20 cellular contexts compared by ENCODE assay signal in genomic region chr11:95330332-95330731, GRCh38.
DNase-seq lines count a peak whose midpoint lies in the region; ATAC-seq and TF ChIP-seq lines count a peak whose summit lies in the region.
"Had no signal": no experiment of that assay in that cellular context is flagged by ENCODE, and none has a peak within 500 bp of the region (broad histone marks: within the 10 kb centered on the region; RNA-seq: fewer than 3 reads in every experiment).

No MANE protein-coding gene starts in this region.

- ATAC-seq in GM23338, result no peak

- H3K27ac ChIP-seq in GM23338 (ENCODE audit: low read depth), result no peak overlapping the region
- H3K27ac ChIP-seq: adrenal gland, neutrophil, SK-N-MC, uterus, VCaP had no signal

- no peak for TF ChIP-seq CTCF in GM23338 (conservative IDR thresholded peaks at IDR 0.05; ENCODE audit: low read depth in 2 of 2)
- no peak for TF ChIP-seq CTCF in osteocyte (IDR thresholded peaks at IDR 0.05)

- H3K27me3 ChIP-seq in GM23338 (ENCODE audit: insufficient read depth), result no peaks in the 10 kb centered on the region
- H3K27me3 ChIP-seq: adrenal gland, neutrophil, uterus had no signal

- no peak overlapping the region for H3K4me3 Mint-ChIP-seq in GM23338
- H3K4me3 Mint-ChIP-seq in osteocyte (ENCODE audit: unreplicated experiment), result no peak overlapping the region
- H3K4me3 Mint-ChIP-seq: B cell; dendritic cell treated with granulocyte-macrophage colony-stimulating factor and Interleukin-4, amounts not matched to agents 40 ng/mL and 50 ng/mL, for 4 days; HFFc6 had no signal

- no peaks in the 10 kb centered on the region for H4K20me1 ChIP-seq in GM23338 (replicated peaks; ENCODE audit: insufficient read depth)

- H3K9me2 ChIP-seq in GM23338 (ENCODE audit: insufficient read depth), result peaks cover 13% of the 10 kb centered on the region

- DNase-seq in DMS79 treated with DMSO at 0.1 percent for 48 hours (lab: John Stamatoyannopoulos, UW) (peak; percentile 41), DMS79 (lab: John Stamatoyannopoulos, UW) (no peak), GM23338 (ENCODE audit: low spot score) (no peak), NCI-H446 treated with DMSO at 0.1 percent for 48 hours (lab: John Stamatoyannopoulos, UW) (peak; percentile 88), osteocyte (ENCODE audit: extremely low spot score, unreplicated experiment) (peak; percentile 87), NK-92 (lab: John Stamatoyannopoulos, UW; ENCODE audit: unreplicated experiment) (no peak), KG1 (lab: John Stamatoyannopoulos, UW) (no peak)
- no peak for DNase-seq in activated naive CD4-positive, alpha-beta T cell (lab: John Stamatoyannopoulos, UW)
- DNase-seq: activated CD4-positive, alpha-beta T cell treated with anti-CD3 and anti-CD28 coated beads, Interleukin-2, amount 50 U/mL, for 1 hour; activated effector memory CD4-positive, alpha-beta T cell treated with anti-CD3 and anti-CD28 coated beads, Interleukin-2, amount 50 U/mL, for 16 hours; HFFc6; NCI-H187 treated with DMSO at 0.1 percent for 48 hours; stimulated activated CD4-positive, alpha-beta T cell treated with anti-CD3 and anti-CD28 coated beads, Interleukin-4, amount 100 ng/mL, for 4 hours; uterus had no signal

- H2AFZ ChIP-seq in GM23338, result peak overlapping the region; percentile 18; the same call in 1 of the 2 replicates

- peaks cover 15% of the 10 kb centered on the region for H3K4me1 Mint-ChIP-seq in GM23338
- peaks cover 30% of the 10 kb centered on the region for H3K4me1 Mint-ChIP-seq in osteocyte (ENCODE audit: unreplicated experiment)

- 0 out of 2 replicates have a peak, but pooled peaks cover 3% of the 10 kb centered on the region for H3K4me1 ChIP-seq in GM23338 (ENCODE audit: insufficient read depth)
- H3K4me1 ChIP-seq: adrenal gland, uterus had no signal

- no peaks in the 10 kb centered on the region; the same call in 1 of the 2 replicates for H3K36me3 ChIP-seq in GM23338 (ENCODE audit: insufficient read depth)
- H3K36me3 ChIP-seq: adrenal gland, neutrophil, uterus had no signal

- no peaks in the 10 kb centered on the region for H3K79me2 ChIP-seq in GM23338 (replicated peaks; ENCODE audit: insufficient read depth)

- H3K4me2 ChIP-seq in GM23338, result no peak overlapping the region

- H3K27ac Mint-ChIP-seq in GM23338, result no peak overlapping the region
- H3K27ac Mint-ChIP-seq in osteocyte (ENCODE audit: unreplicated experiment), result peak overlapping the region; percentile 79
- H3K27ac Mint-ChIP-seq: B cell; dendritic cell treated with granulocyte-macrophage colony-stimulating factor and Interleukin-4, amounts not matched to agents 40 ng/mL and 50 ng/mL, for 4 days; HFFc6 had no signal

- H3K27me3 Mint-ChIP-seq in GM23338 (ENCODE audit: insufficient read depth, low read depth, poor library complexity) (peaks cover 4% of the 10 kb centered on the region), osteocyte (ENCODE audit: unreplicated experiment) (peaks cover 3% of the 10 kb centered on the region)
- H3K27me3 Mint-ChIP-seq: B cell; dendritic cell treated with granulocyte-macrophage colony-stimulating factor and Interleukin-4, amounts not matched to agents 40 ng/mL and 50 ng/mL, for 4 days had no signal

- H3K36me3 Mint-ChIP-seq in GM23338 (ENCODE audit: low read depth), result no peaks in the 10 kb centered on the region
- H3K36me3 Mint-ChIP-seq in osteocyte (ENCODE audit: unreplicated experiment), result no peaks in the 10 kb centered on the region

- no peak overlapping the region for H3K4me3 ChIP-seq in GM23338
- H3K4me3 ChIP-seq: adrenal gland, SK-N-MC, uterus had no signal

- H3F3A ChIP-seq in GM23338 (replicated peaks; ENCODE audit: low read depth), result no peaks in the 10 kb centered on the region

- H3K9me3 Mint-ChIP-seq in GM23338, result no peaks in the 10 kb centered on the region
- no peaks in the 10 kb centered on the region for H3K9me3 Mint-ChIP-seq in osteocyte (ENCODE audit: unreplicated experiment)
- H3K9me3 Mint-ChIP-seq: dendritic cell treated with granulocyte-macrophage colony-stimulating factor and Interleukin-4, amounts not matched to agents 40 ng/mL and 50 ng/mL, for 4 days had no signal

TF ChIP-seq in GM23338, 12 proteins besides CTCF, POLR2A, EP300 and RAD21:
- TF ChIP-seq JUNB (IDR thresholded peaks at IDR 0.05; ENCODE audit: unreplicated experiment) (no peak), CREB1 (CRISPR knock-in tag; IDR thresholded peaks at IDR 0.05; ENCODE audit: low read depth) (no peak), STAT1 (IDR thresholded peaks at IDR 0.05; ENCODE audit: unreplicated experiment) (no peak)
- TF ChIP-seq, protein P1, sequence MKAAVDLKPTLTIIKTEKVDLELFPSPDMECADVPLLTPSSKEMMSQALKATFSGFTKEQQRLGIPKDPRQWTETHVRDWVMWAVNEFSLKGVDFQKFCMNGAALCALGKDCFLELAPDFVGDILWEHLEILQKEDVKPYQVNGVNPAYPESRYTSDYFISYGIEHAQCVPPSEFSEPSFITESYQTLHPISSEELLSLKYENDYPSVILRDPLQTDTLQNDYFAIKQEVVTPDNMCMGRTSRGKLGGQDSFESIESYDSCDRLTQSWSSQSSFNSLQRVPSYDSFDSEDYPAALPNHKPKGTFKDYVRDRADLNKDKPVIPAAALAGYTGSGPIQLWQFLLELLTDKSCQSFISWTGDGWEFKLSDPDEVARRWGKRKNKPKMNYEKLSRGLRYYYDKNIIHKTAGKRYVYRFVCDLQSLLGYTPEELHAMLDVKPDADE (IDR thresholded peaks at IDR 0.05), result no peak

Comparison
In these comparisons a context has a peak if more than half of its experiments do, and no peak if none do; other contexts are left out.
1. DNase-seq: peak in DMS79 treated with DMSO at 0.1 percent for 48 hours (single experiment), NCI-H446 treated with DMSO at 0.1 percent for 48 hours (single experiment) and osteocyte (single experiment); none in DMS79 (single experiment), GM23338 (single experiment), NK-92 (single experiment), activated naive CD4-positive, alpha-beta T cell (0 of 4) and KG1 (single experiment).